8 cellular contexts compared by ENCODE assay signal in genomic region chr5:172283862-172284274, GRCh38. TPM values are rescaled to one million over a fixed set of nuclear protein-coding genes. Genes with fewer than 3 reads are reported as not detected.
DNase-seq lines count a peak whose midpoint lies in the region; ATAC-seq and TF ChIP-seq lines count a peak whose summit lies in the region.

No MANE protein-coding gene starts in this region.

- peaks cover 45% of the 10 kb centered on the region for H3K79me2 ChIP-seq in PC-3 (ENCODE audit: low read length)

- CTCF ChIA-PET in PC-3 (lab: Charles Lee): interaction anchor here (1.9 kb wide), 1 partner anchor 10 kb away, joined by 7 read pairs; no protein-coding TSS in a partner anchor

- H3F3A ChIP-seq in PC-3 (ENCODE audit: low read length, unreplicated experiment): peaks cover 6% of the 10 kb centered on the region

- BruUV-seq in PC-3 (replicated peaks; lab: Mats Ljungman, UMichigan): no TSS peak

- H3K4me3 Mint-ChIP-seq in activated T-helper 17 cell treated with anti-CD3 and anti-CD28 coated beads, Interleukin-2, amount 50 U/mL, for 72 hours: peak overlapping the region; percentile 85
- peak overlapping the region; percentile 96 to 99 (median 98) for H3K4me3 Mint-ChIP-seq in nephron
- H3K4me3 Mint-ChIP-seq in stimulated activated naive CD8-positive, alpha-beta T cell treated with anti-CD3 and anti-CD28 coated beads, Interleukin-15, amount 100 ng/mL, for 72 hours: peak overlapping the region; percentile 88 to 94

- no peak overlapping the region for H3K27ac ChIP-seq in PC-3 (ENCODE audit: low read length)

- no peaks in the 10 kb centered on the region for H3K36me3 ChIP-seq in PC-3 (ENCODE audit: low read depth, low read length)

- H3K4me3 ChIP-seq in PC-3 (ENCODE audit: low read length) (peak overlapping the region; percentile 80), fibroblast of pulmonary artery (replicated peaks; ENCODE audit: low read depth, low read length) (peak overlapping the region; percentile 82)

- TF ChIP-seq CTCF in PC-3 (conservative IDR thresholded peaks at IDR 0.05; ENCODE audit: low read depth, low read length) (no peak), fibroblast of pulmonary artery (IDR thresholded peaks at IDR 0.05; ENCODE audit: low read length, missing control alignments) (no peak), nephron (IDR thresholded peaks at IDR 0.05; ENCODE audit: unreplicated experiment in 3 of 3) (no peak)

- H3K27me3 ChIP-seq in PC-3 (ENCODE audit: low read length): no peaks in the 10 kb centered on the region

- no peaks in the 10 kb centered on the region for H3K9me2 ChIP-seq in PC-3 (replicated peaks; ENCODE audit: low read length)

- peaks cover 5% of the 10 kb centered on the region for H3K4me1 Mint-ChIP-seq in activated T-helper 17 cell treated with anti-CD3 and anti-CD28 coated beads, Interleukin-2, amount 50 U/mL, for 72 hours
- peaks cover 30% of the 10 kb centered on the region for H3K4me1 Mint-ChIP-seq in nephron
- peaks cover 19% of the 10 kb centered on the region for H3K4me1 Mint-ChIP-seq in stimulated activated naive CD8-positive, alpha-beta T cell treated with anti-CD3 and anti-CD28 coated beads, Interleukin-15, amount 100 ng/mL, for 72 hours

- H3K9ac ChIP-seq in PC-3 (ENCODE audit: low read length): peak overlapping the region; percentile 63

- peak overlapping the region; percentile 94 for H3K4me2 ChIP-seq in PC-3 (ENCODE audit: low read length)

- peaks cover 21% of the 10 kb centered on the region for H3K4me1 ChIP-seq in PC-3 (ENCODE audit: insufficient read depth, low read length)

- H4K20me1 ChIP-seq in PC-3 (ENCODE audit: low read length): peaks cover 20% of the 10 kb centered on the region; the same call in 1 of the 2 replicates

- peak; percentile 96 for DNase-seq in D341Med (ENCODE audit: low spot score)
- peak; percentile 85 for DNase-seq in PC-3
- peak; percentile 83 for DNase-seq in fibroblast of pulmonary artery (ENCODE audit: low read depth)
- DNase-seq in stimulated activated naive CD8-positive, alpha-beta T cell treated with anti-CD3 and anti-CD28 coated beads, Interleukin-15, amount 100 ng/mL, for 72 hours: peak; percentile 75 to 83

- H3K27ac Mint-ChIP-seq in activated T-helper 17 cell treated with anti-CD3 and anti-CD28 coated beads, Interleukin-2, amount 50 U/mL, for 72 hours: peak overlapping the region; percentile 79
- peak overlapping the region; percentile 99 to 100 (median 99) for H3K27ac Mint-ChIP-seq in nephron
- H3K27ac Mint-ChIP-seq in stimulated activated naive CD8-positive, alpha-beta T cell treated with anti-CD3 and anti-CD28 coated beads, Interleukin-15, amount 100 ng/mL, for 72 hours: peak overlapping the region; percentile 93 to 95

- H3K27me3 Mint-ChIP-seq in activated T-helper 17 cell treated with anti-CD3 and anti-CD28 coated beads, Interleukin-2, amount 50 U/mL, for 72 hours: no peaks in the 10 kb centered on the region
- no peaks in the 10 kb centered on the region for H3K27me3 Mint-ChIP-seq in nephron (ENCODE audit: low read depth)
- H3K27me3 Mint-ChIP-seq in stimulated activated naive CD8-positive, alpha-beta T cell treated with anti-CD3 and anti-CD28 coated beads, Interleukin-15, amount 100 ng/mL, for 72 hours: peaks cover 10% of the 10 kb centered on the region

- intact Hi-C loops in PC-3 (cut with micrococcal nuclease): loop anchor here (2.0 to 10.0 kb wide), 5 partner anchors 47 to 177 kb away; partner anchors contain the start of genes SH3PXD2B and STK10

- peak overlapping the region; percentile 89 for H2AFZ ChIP-seq in PC-3 (ENCODE audit: low read length)

- POLR2A ChIA-PET in PC-3 (lab: Charles Lee; ENCODE audit: unreplicated experiment): no interaction called here

- no peaks in the 10 kb centered on the region for H3K36me3 Mint-ChIP-seq in activated T-helper 17 cell treated with anti-CD3 and anti-CD28 coated beads, Interleukin-2, amount 50 U/mL, for 72 hours (ENCODE audit: low read depth)
- peaks cover 9% of the 10 kb centered on the region for H3K36me3 Mint-ChIP-seq in nephron (ENCODE audit: low read depth)

- H3K9me3 ChIP-seq in PC-3 (ENCODE audit: low read length): no peaks in the 10 kb centered on the region

- H3K9me3 Mint-ChIP-seq in activated T-helper 17 cell treated with anti-CD3 and anti-CD28 coated beads, Interleukin-2, amount 50 U/mL, for 72 hours: no peaks in the 10 kb centered on the region
- no peaks in the 10 kb centered on the region for H3K9me3 Mint-ChIP-seq in nephron
- no peaks in the 10 kb centered on the region for H3K9me3 Mint-ChIP-seq in stimulated activated naive CD8-positive, alpha-beta T cell treated with anti-CD3 and anti-CD28 coated beads, Interleukin-15, amount 100 ng/mL, for 72 hours

- ATAC-seq in GM19463 (IDR thresholded peaks at IDR 0.05; ENCODE audit: unreplicated experiment) (peak; percentile 84), HG03571 (IDR thresholded peaks at IDR 0.05; ENCODE audit: unreplicated experiment) (peak; percentile 83), PC-3 (peak; percentile 68)
- ATAC-seq in activated T-helper 17 cell treated with anti-CD3 and anti-CD28 coated beads, Interleukin-2, amount 50 U/mL, for 72 hours (replicated peaks): peak; percentile 93
- ATAC-seq in stimulated activated naive CD8-positive, alpha-beta T cell treated with anti-CD3 and anti-CD28 coated beads, Interleukin-15, amount 100 ng/mL, for 72 hours: peak; percentile 91

RNA-seq across cellular contexts. Expression of gene UBTD2, which starts 0.3 kb away (rescaled TPM):
- total RNA-seq in PC-3 (2014; rRNA removed): 22.6 and 23.8 TPM in 2 replicates
- total RNA-seq in activated T-helper 17 cell treated with anti-CD3 and anti-CD28 coated beads, Interleukin-2, amount 50 U/mL, for 72 hours: 1 to 10 TPM; 7.7 to 8.3 TPM
